2 cellular contexts compared by ENCODE assay signal in the genomic region with DNA sequence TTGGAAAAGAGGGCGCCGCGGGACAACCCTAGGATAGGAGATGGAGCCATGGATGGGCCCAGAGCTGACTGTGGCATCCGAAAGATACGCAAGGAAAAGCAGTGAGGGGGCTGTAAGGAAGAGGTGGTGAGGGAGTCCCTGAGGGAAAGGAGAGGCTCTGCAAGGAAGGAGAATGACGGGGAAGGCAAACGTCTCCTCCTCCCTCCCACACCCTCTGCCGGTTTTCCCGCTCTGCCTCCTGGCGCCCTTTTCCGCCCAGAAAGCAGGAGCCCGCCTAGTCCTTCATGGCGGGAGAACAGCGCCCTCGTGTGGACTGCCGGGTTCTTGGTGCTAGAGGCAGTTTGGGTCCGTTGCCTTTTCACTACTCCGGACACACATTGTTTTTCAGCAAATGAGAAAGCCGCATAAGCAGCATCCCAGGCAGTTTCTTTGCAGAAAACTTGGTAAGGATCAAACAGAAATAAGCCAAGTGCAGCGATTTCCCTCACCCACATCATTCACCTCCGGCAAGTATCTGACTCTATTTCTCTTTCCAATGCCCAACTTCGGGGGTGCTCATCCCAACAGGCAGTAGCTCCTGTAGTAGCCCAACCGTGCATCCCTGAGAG.
TF ChIP-seq lines count a peak whose summit lies in the region.

No MANE protein-coding gene starts in this region.

TF ChIP-seq in IMR-90, 13 proteins besides CTCF, POLR2A, EP300 and RAD21:
- TF ChIP-seq, protein P1, sequence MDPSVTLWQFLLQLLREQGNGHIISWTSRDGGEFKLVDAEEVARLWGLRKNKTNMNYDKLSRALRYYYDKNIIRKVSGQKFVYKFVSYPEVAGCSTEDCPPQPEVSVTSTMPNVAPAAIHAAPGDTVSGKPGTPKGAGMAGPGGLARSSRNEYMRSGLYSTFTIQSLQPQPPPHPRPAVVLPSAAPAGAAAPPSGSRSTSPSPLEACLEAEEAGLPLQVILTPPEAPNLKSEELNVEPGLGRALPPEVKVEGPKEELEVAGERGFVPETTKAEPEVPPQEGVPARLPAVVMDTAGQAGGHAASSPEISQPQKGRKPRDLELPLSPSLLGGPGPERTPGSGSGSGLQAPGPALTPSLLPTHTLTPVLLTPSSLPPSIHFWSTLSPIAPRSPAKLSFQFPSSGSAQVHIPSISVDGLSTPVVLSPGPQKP (IDR thresholded peaks at IDR 0.05; ENCODE audit: borderline replicate concordance, low read depth, low read length) = no peak
- TF ChIP-seq SMC3 (IDR thresholded peaks at IDR 0.05; ENCODE audit: low read depth, low read length) = peak; percentile 88

TF ChIP-seq in GM12878, 131 proteins besides CTCF, POLR2A, EP300 and RAD21:
- TF ChIP-seq IKZF1 (conservative IDR thresholded peaks at IDR 0.05) (peak; percentile 33; the same call in 1 of the 2 replicates), ATF7 (IDR thresholded peaks at IDR 0.05; ENCODE audit: low read depth) (no peak), CBX3 (IDR thresholded peaks at IDR 0.05; ENCODE audit: borderline replicate concordance, low read depth) (no peak), RB1 (IDR thresholded peaks at IDR 0.05; ENCODE audit: borderline replicate concordance) (peak; percentile 61; the same call in 1 of the 2 replicates), ZBTB11 (CRISPR knock-in tag; IDR thresholded peaks at IDR 0.05) (no peak), POU2F2 (IDR thresholded peaks at IDR 0.05; ENCODE audit: borderline replicate concordance, low read depth, low read length) (0 out of 3 replicates have a peak, but pooled peaks have one; percentile 21), YY1 (IDR thresholded peaks at IDR 0.05; ENCODE audit: low read depth, low read length) (peak; percentile 72), SMC3 (IDR thresholded peaks at IDR 0.05; ENCODE audit: borderline replicate concordance, low read length) (peak; percentile 79)
- TF ChIP-seq, protein P2, sequence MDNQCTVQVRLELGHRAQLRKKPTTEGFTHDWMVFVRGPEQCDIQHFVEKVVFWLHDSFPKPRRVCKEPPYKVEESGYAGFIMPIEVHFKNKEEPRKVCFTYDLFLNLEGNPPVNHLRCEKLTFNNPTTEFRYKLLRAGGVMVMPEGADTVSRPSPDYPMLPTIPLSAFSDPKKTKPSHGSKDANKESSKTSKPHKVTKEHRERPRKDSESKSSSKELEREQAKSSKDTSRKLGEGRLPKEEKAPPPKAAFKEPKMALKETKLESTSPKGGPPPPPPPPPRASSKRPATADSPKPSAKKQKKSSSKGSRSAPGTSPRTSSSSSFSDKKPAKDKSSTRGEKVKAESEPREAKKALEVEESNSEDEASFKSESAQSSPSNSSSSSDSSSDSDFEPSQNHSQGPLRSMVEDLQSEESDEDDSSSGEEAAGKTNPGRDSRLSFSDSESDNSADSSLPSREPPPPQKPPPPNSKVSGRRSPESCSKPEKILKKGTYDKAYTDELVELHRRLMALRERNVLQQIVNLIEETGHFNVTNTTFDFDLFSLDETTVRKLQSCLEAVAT (IDR thresholded peaks at IDR 0.05) = no peak
